ENCODE assay signal across 2 cellular contexts in the genomic region with DNA sequence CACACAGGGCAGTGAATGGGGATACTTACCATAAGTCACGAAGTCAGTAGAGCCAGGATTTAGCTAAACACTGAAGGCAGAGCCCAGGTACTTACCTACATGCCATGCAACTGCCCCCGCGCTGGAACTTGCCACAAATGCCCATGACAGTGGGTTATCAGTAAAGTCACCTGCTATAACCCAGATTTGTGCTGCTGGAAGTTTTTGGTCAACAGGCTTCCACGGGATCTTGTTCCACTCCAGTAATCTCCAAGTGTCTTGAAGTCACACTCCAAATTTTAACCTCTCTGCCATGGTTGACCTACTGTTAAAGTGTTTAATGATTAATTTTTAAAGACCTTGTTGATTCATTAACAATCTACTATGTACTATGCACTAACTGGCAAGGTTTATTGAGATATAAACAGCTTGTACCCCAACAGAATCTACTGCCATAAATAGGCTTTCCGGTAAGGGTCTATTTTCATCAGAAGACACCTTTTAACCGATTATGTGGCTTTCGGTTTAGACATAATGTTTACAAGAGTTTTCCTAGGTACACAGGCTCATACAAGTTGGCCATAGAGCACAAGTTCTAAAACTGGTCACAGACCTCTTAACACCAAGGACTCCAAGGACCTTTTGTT.
A peak's percentile ranks its signal among the peaks of the same experiment; 100 is the strongest.
TF ChIP-seq lines count a peak whose summit lies in the region.

No MANE protein-coding gene starts in this region.

TF ChIP-seq in HCT116, 20 proteins besides CTCF, POLR2A, EP300 and RAD21:
- TF ChIP-seq EZH2phosphoT487 (IDR thresholded peaks at IDR 0.05; ENCODE audit: borderline replicate concordance) (no peak), JUND (IDR thresholded peaks at IDR 0.05) (no peak), CEBPB (IDR thresholded peaks at IDR 0.05; ENCODE audit: low read depth) (no peak), EZH2 (IDR thresholded peaks at IDR 0.05) (no peak), POLR2AphosphoS5 (IDR thresholded peaks at IDR 0.05; ENCODE audit: low read depth, low read length) (no peak), YY1 (IDR thresholded peaks at IDR 0.05; ENCODE audit: extremely low read depth, insufficient replicate concordance, low read depth, low read length) (no peak), REST (IDR thresholded peaks at IDR 0.05; ENCODE audit: low read depth) (no peak), CBX3 (IDR thresholded peaks at IDR 0.05; ENCODE audit: low read depth) (no peak), ELF1 (IDR thresholded peaks at IDR 0.05; ENCODE audit: borderline replicate concordance, low read depth) (no peak), SP1 (IDR thresholded peaks at IDR 0.05; ENCODE audit: low read depth) (no peak)
- TF ChIP-seq, protein P1, sequence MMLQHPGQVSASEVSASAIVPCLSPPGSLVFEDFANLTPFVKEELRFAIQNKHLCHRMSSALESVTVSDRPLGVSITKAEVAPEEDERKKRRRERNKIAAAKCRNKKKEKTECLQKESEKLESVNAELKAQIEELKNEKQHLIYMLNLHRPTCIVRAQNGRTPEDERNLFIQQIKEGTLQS (IDR thresholded peaks at IDR 0.05): no peak

TF ChIP-seq in K562, 482 proteins besides CTCF, POLR2A, EP300 and RAD21:
- TF ChIP-seq, protein P2, sequence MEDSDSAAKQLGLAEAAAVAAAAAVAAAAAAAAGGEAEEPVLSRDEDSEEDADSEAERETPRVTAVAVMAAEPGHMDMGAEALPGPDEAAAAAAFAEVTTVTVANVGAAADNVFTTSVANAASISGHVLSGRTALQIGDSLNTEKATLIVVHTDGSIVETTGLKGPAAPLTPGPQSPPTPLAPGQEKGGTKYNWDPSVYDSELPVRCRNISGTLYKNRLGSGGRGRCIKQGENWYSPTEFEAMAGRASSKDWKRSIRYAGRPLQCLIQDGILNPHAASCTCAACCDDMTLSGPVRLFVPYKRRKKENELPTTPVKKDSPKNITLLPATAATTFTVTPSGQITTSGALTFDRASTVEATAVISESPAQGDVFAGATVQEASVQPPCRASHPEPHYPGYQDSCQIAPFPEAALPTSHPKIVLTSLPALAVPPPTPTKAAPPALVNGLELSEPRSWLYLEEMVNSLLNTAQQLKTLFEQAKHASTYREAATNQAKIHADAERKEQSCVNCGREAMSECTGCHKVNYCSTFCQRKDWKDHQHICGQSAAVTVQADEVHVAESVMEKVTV (CRISPR knock-in tag; IDR thresholded peaks at IDR 0.05): no peak
- TF ChIP-seq DPF2 (IDR thresholded peaks at IDR 0.05) (no peak), KLF16 (IDR thresholded peaks at IDR 0.05) (no peak), NR2C2 (CRISPR knock-in tag; IDR thresholded peaks at IDR 0.05) (no peak), NR2C2 (tag; IDR thresholded peaks at IDR 0.05) (0 out of 2 replicates have a peak, but pooled peaks have one; percentile 3), ZNF41 (CRISPR knock-in tag; conservative IDR thresholded peaks at IDR 0.05) (no peak), ZFP1 (CRISPR knock-in tag; IDR thresholded peaks at IDR 0.05) (no peak)
- TF ChIP-seq, protein P3, sequence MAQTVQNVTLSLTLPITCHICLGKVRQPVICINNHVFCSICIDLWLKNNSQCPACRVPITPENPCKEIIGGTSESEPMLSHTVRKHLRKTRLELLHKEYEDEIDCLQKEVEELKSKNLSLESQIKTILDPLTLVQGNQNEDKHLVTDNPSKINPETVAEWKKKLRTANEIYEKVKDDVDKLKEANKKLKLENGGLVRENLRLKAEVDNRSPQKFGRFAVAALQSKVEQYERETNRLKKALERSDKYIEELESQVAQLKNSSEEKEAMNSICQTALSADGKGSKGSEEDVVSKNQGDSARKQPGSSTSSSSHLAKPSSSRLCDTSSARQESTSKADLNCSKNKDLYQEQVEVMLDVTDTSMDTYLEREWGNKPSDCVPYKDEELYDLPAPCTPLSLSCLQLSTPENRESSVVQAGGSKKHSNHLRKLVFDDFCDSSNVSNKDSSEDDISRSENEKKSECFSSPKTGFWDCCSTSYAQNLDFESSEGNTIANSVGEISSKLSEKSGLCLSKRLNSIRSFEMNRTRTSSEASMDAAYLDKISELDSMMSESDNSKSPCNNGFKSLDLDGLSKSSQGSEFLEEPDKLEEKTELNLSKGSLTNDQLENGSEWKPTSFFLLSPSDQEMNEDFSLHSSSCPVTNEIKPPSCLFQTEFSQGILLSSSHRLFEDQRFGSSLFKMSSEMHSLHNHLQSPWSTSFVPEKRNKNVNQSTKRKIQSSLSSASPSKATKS (CRISPR knock-in tag; IDR thresholded peaks at IDR 0.05): no peak
TF ChIP-seq in K562: peak in this region for 1.
